Comparison of ENCODE assay signal across 13 cellular contexts in genomic region chr15:29140475-29141172, GRCh38.
DNase-seq lines count a peak whose midpoint lies in the region; ATAC-seq and TF ChIP-seq lines count a peak whose summit lies in the region.
"Had no signal": no experiment of that assay in that cellular context is flagged by ENCODE, and none has a peak within 500 bp of the region (broad histone marks: within the 10 kb centered on the region; RNA-seq: fewer than 3 reads in every experiment).

No MANE protein-coding gene starts in this region.

- no peaks in the 10 kb centered on the region for H3K36me3 Mint-ChIP-seq in Caco-2 (ENCODE audit: insufficient read depth, unreplicated experiment)
- H3K36me3 Mint-ChIP-seq: CD14-positive monocyte had no signal

- H3K27me3 ChIP-seq in RWPE2 (ENCODE audit: insufficient read depth, poor library complexity, severe bottlenecking): no peaks in the 10 kb centered on the region
- H3K27me3 ChIP-seq in A673 (replicated peaks; ENCODE audit: insufficient read depth, low read depth, low read length, poor library complexity): peaks cover 5% of the 10 kb centered on the region
- no peaks in the 10 kb centered on the region for H3K27me3 ChIP-seq in Caco-2 (replicated peaks; ENCODE audit: control insufficient read depth, insufficient read depth, low read length)
- H3K27me3 ChIP-seq: foreskin keratinocyte, SJCRH30 had no signal

- DNase-seq in NCI-H1417 (lab: John Stamatoyannopoulos, UW) (peak in 2 of 3 experiments; percentile 74 to 86), NCI-H1417 treated with DMSO at 0.1 percent for 48 hours (lab: John Stamatoyannopoulos, UW) (no peak), RWPE2 (ENCODE audit: low spot score) (peak; percentile 63), posterior vena cava (ENCODE audit: low spot score) (peak; percentile 47), COR-L47 (lab: John Stamatoyannopoulos, UW) (no peak), A673 (ENCODE audit: low spot score) (no peak), Caco-2 (no peak)
- DNase-seq: DMS79 treated with DMSO at 0.1 percent for 48 hours had no signal

- CTCF ChIA-PET in A673 (lab: Charles Lee): interaction anchor here (0.5 to 1.6 kb wide), 3 partner anchors 18 to 428 kb away, joined by 3 to 7 read pairs (median 5); no protein-coding TSS in a partner anchor
- CTCF ChIA-PET in Caco-2 (lab: Charles Lee): interaction anchor here (0.6 to 1.4 kb wide), 4 partner anchors 9 to 1041 kb away, joined by 3 to 7 read pairs (median 4); no protein-coding TSS in a partner anchor

- POLR2A ChIA-PET in A673 (lab: Charles Lee; ENCODE audit: low non-redundant PET) (no interaction called here), Caco-2 (lab: Charles Lee) (no interaction called here)

- no peak overlapping the region for H3K27ac Mint-ChIP-seq in Caco-2 (ENCODE audit: unreplicated experiment)

- peaks cover 6% of the 10 kb centered on the region for H3K4me1 Mint-ChIP-seq in Caco-2 (ENCODE audit: low read depth, unreplicated experiment)

- no peak for ATAC-seq in RWPE2 (ENCODE audit: low read depth)

- H3K27ac ChIP-seq in RWPE2 (ENCODE audit: poor library complexity, severe bottlenecking) (peak overlapping the region; percentile 60), A673 (ENCODE audit: low read depth, low read length, poor library complexity, severe bottlenecking) (no peak overlapping the region)
- H3K27ac ChIP-seq: foreskin keratinocyte, SJCRH30 had no signal

- H3K9me3 ChIP-seq in RWPE2 (ENCODE audit: severe bottlenecking) (no peaks in the 10 kb centered on the region), iPS-18c (ENCODE audit: control insufficient read depth, insufficient read depth, low read length) (no peaks in the 10 kb centered on the region), A673 (ENCODE audit: low read depth, low read length, poor library complexity, severe bottlenecking) (no peaks in the 10 kb centered on the region), Caco-2 (no peaks in the 10 kb centered on the region)
- H3K9me3 ChIP-seq: SJCRH30 had no signal

- no peak overlapping the region for H3K4me3 ChIP-seq in RWPE2 (ENCODE audit: severe bottlenecking)
- peak overlapping the region; percentile 22; the same call in 1 of the 2 replicates for H3K4me3 ChIP-seq in iPS-18c (ENCODE audit: insufficient read depth, low read depth, low read length)
- no peak overlapping the region for H3K4me3 ChIP-seq in A673 (ENCODE audit: low read depth, low read length, poor library complexity, severe bottlenecking)
- no peak overlapping the region for H3K4me3 ChIP-seq in Caco-2 (ENCODE audit: low read depth, low read length)
- H3K4me3 ChIP-seq: SJCRH30 had no signal

- no peaks in the 10 kb centered on the region for H3K36me3 ChIP-seq in RWPE2 (ENCODE audit: low read depth)
- H3K36me3 ChIP-seq in A673 (ENCODE audit: insufficient read depth, low read length, poor library complexity, severe bottlenecking): no peaks in the 10 kb centered on the region
- no peaks in the 10 kb centered on the region for H3K36me3 ChIP-seq in Caco-2 (ENCODE audit: control insufficient read depth, insufficient read depth, low read length)
- H3K36me3 ChIP-seq: SJCRH30 had no signal

- H3K9me3 Mint-ChIP-seq in Caco-2 (ENCODE audit: unreplicated experiment): no peaks in the 10 kb centered on the region
- H3K9me3 Mint-ChIP-seq: stimulated activated naive CD8-positive, alpha-beta T cell treated with anti-CD3 and anti-CD28 coated beads, Interleukin-15, amount 100 ng/mL, for 72 hours had no signal

- TF ChIP-seq CTCF in RWPE2 (IDR thresholded peaks at IDR 0.05; ENCODE audit: poor library complexity, severe bottlenecking): no peak
- no peak for TF ChIP-seq CTCF in A673 (conservative IDR thresholded peaks at IDR 0.05; ENCODE audit: low read depth, low read length)
- TF ChIP-seq CTCF in Caco-2 (IDR thresholded peaks at IDR 0.05; ENCODE audit: insufficient read depth in 1 of 2, low read depth in 1 of 2, low read length in 1 of 2, severe bottlenecking in 1 of 2, unreplicated experiment in 1 of 2): no peak

- H3K27me3 Mint-ChIP-seq in Caco-2 (ENCODE audit: insufficient read depth, unreplicated experiment): peaks cover 27% of the 10 kb centered on the region

- H3K4me1 ChIP-seq in RWPE2 (ENCODE audit: insufficient read depth, poor library complexity, severe bottlenecking) (peaks cover 8% of the 10 kb centered on the region), A673 (ENCODE audit: insufficient read depth, low read length, poor library complexity, severe bottlenecking) (no peaks in the 10 kb centered on the region), Caco-2 (no peaks in the 10 kb centered on the region)
- H3K4me1 ChIP-seq: foreskin keratinocyte, SJCRH30 had no signal

- intact Hi-C loops in posterior vena cava (cut with DNase I): no loop called here
- intact Hi-C loops in A673 (cut with micrococcal nuclease; ENCODE audit: unreplicated experiment): no loop called here
- intact Hi-C loops in Caco-2 (cut with micrococcal nuclease; ENCODE audit: unreplicated experiment): no loop called here

- BruUV-seq in A673 (replicated peaks; lab: Mats Ljungman, UMichigan) (no TSS peak), Caco-2 (replicated peaks; lab: Mats Ljungman, UMichigan) (no TSS peak)

- H3K4me3 Mint-ChIP-seq in Caco-2 (ENCODE audit: unreplicated experiment): no peak overlapping the region
- H3K4me3 Mint-ChIP-seq: CD14-positive monocyte had no signal

Comparison
In these comparisons a context has a peak if more than half of its experiments do, and no peak if none do; other contexts are left out.
1. DNase-seq: peak in NCI-H1417 (2 of 3), RWPE2 (single experiment) and posterior vena cava (single experiment); none in NCI-H1417 treated with DMSO at 0.1 percent for 48 hours (single experiment), COR-L47 (single experiment), A673 (single experiment) and Caco-2 (0 of 2).